In genomic region chr2:10717630-10718029, GRCh38 we compare ENCODE assay signal across 1 cellular context.
TF ChIP-seq lines count a peak whose summit lies in the region.

No MANE protein-coding gene starts in this region.

TF ChIP-seq in HepG2, 621 proteins besides CTCF, POLR2A, EP300 and RAD21 (continued from another document):
- TF ChIP-seq TFDP2 (CRISPR knock-in tag; IDR thresholded peaks at IDR 0.05) (no peak), CHD2 (IDR thresholded peaks at IDR 0.05; ENCODE audit: low read depth, low read length) (no peak), GRHL1 (CRISPR knock-in tag; conservative IDR thresholded peaks at IDR 0.05) (no peak), ZNF703 (CRISPR knock-in tag; IDR thresholded peaks at IDR 0.05; ENCODE audit: borderline replicate concordance) (no peak), MED8 (CRISPR knock-in tag; IDR thresholded peaks at IDR 0.05; ENCODE audit: insufficient replicate concordance) (no peak), ZNF20 (CRISPR knock-in tag; IDR thresholded peaks at IDR 0.05) (no peak), MAFG (CRISPR knock-in tag; IDR thresholded peaks at IDR 0.05) (no peak)
